In genomic region chr10:118721005-118721876, GRCh38 we compare ENCODE assay signal across 7 cellular contexts. TPM values are rescaled to one million over a fixed set of nuclear protein-coding genes. Genes with fewer than 3 reads are reported as not detected.
DNase-seq lines count a peak whose midpoint lies in the region; ATAC-seq lines count a peak whose summit lies in the region.

No MANE protein-coding gene starts in this region.

- peak overlapping the region; percentile 56 for H3K9ac ChIP-seq in adipocyte (ENCODE audit: low read length)

- peaks cover 12% of the 10 kb centered on the region for H3K36me3 ChIP-seq in adipocyte (ENCODE audit: control insufficient read depth, insufficient read depth, low read length, severe bottlenecking)

- H3K9me3 ChIP-seq in adipocyte (ENCODE audit: control insufficient read depth, low read length) = no peaks in the 10 kb centered on the region

- no peaks in the 10 kb centered on the region for H3K27me3 ChIP-seq in adipocyte (replicated peaks; ENCODE audit: control insufficient read depth, insufficient read depth, low read length)

- H3K4me3 ChIP-seq in adipocyte (ENCODE audit: low read length) = no peak overlapping the region

- DNase-seq in EH (ENCODE audit: low read depth) (peak; percentile 64), RPMI7951 (ENCODE audit: low read depth) (peak; percentile 41), adipocyte (ENCODE audit: low read depth) (peak; percentile 87), hepatic stellate cell (ENCODE audit: low spot score) (peak; percentile 21)
- DNase-seq in stimulated activated CD4-positive, alpha-beta T cell treated with anti-CD3 and anti-CD28 coated beads, Interleukin-1b, Interleukin-23, amount 100 ng/mL, for 48 hours = peak; percentile 27

- peaks cover 47% of the 10 kb centered on the region for H3K4me1 ChIP-seq in adipocyte (ENCODE audit: control insufficient read depth, insufficient read depth, low read length)

- peak; percentile 46 for ATAC-seq in HG02798 (IDR thresholded peaks at IDR 0.05; ENCODE audit: poor library complexity, unreplicated experiment)
- no peak for ATAC-seq in GM19324 (IDR thresholded peaks at IDR 0.05; ENCODE audit: low FRiP score, unreplicated experiment)

RNA-seq across cellular contexts. Expression of gene CACUL1, which starts 33.5 kb away (rescaled TPM):
- total RNA-seq in RPMI7951 (2014; rRNA removed; shearing (Covaris generic)) = 12.7 and 13.5 TPM in 2 replicates

Comparison
In these comparisons a context has a peak if more than half of its experiments do, and no peak if none do; other contexts are left out.
1. DNase-seq: peak in every context shown above with its lines; median percentile 87 in adipocyte; 64 in EH; 41 in RPMI7951; 27 in stimulated activated CD4-positive, alpha-beta T cell treated with anti-CD3 and anti-CD28 coated beads, Interleukin-1b, Interleukin-23, amount 100 ng/mL, for 48 hours; 21 in hepatic stellate cell.